Comparison of ENCODE assay signal across 1 cellular context in genomic region chr20:51093240-51093763, GRCh38.
TF ChIP-seq lines count a peak whose summit lies in the region.

No MANE protein-coding gene starts in this region.

TF ChIP-seq in H1, 55 proteins besides CTCF, POLR2A, EP300 and RAD21 (continued from another document):
- TF ChIP-seq JUND (IDR thresholded peaks at IDR 0.05; ENCODE audit: low read length): no peak
